1 cellular context compared by ENCODE assay signal in genomic region chr11:67054851-67055523, GRCh38.
TF ChIP-seq lines count a peak whose summit lies in the region.

No MANE protein-coding gene starts in this region.

TF ChIP-seq in K562, 482 proteins besides CTCF, POLR2A, EP300 and RAD21 (continued from another document):
- TF ChIP-seq PBX2 (CRISPR knock-in tag; IDR thresholded peaks at IDR 0.05; ENCODE audit: low read depth): 0 out of 2 replicates have a peak, but pooled peaks have one; percentile 17
- peak; percentile 44 for TF ChIP-seq PBX2 (tag; conservative IDR thresholded peaks at IDR 0.05; ENCODE audit: low read depth)
- TF ChIP-seq MNT (conservative IDR thresholded peaks at IDR 0.05): peak; percentile 70 to 79
- peak; percentile 56; the same call in 1 of the 2 replicates for TF ChIP-seq JUN (IDR thresholded peaks at IDR 0.05; ENCODE audit: borderline replicate concordance, low read depth, low read length)
- no peak for TF ChIP-seq JUN (CRISPR knock-in tag; IDR thresholded peaks at IDR 0.05; ENCODE audit: borderline replicate concordance)
- peak; percentile 70 for TF ChIP-seq MEIS2 (IDR thresholded peaks at IDR 0.05; ENCODE audit: partially characterized antibody)
- TF ChIP-seq TRIM28 (IDR thresholded peaks at IDR 0.05): no peak
- TF ChIP-seq ZNF277 (CRISPR knock-in tag; IDR thresholded peaks at IDR 0.05; ENCODE audit: borderline replicate concordance): no peak
- TF ChIP-seq USF1 (CRISPR knock-in tag; IDR thresholded peaks at IDR 0.05): peak; percentile 51; the same call in 1 of the 2 replicates
- no peak for TF ChIP-seq ZNF589 (CRISPR knock-in tag; IDR thresholded peaks at IDR 0.05; ENCODE audit: low read depth)
- peak; percentile 90 for TF ChIP-seq RFX1 (IDR thresholded peaks at IDR 0.05)
- TF ChIP-seq ZFX (CRISPR knock-in tag; IDR thresholded peaks at IDR 0.05): peak; percentile 13; the same call in 1 of the 2 replicates
- TF ChIP-seq DACH1 (IDR thresholded peaks at IDR 0.05; ENCODE audit: partially characterized antibody): peak; percentile 45
- TF ChIP-seq MBD2 (IDR thresholded peaks at IDR 0.05; ENCODE audit: borderline replicate concordance, low read depth): no peak
- no peak for TF ChIP-seq ZNF143 (CRISPR knock-in tag; IDR thresholded peaks at IDR 0.05)
- TF ChIP-seq CTBP1 (IDR thresholded peaks at IDR 0.05; ENCODE audit: borderline replicate concordance): peak; percentile 84
- peak; percentile 73 for TF ChIP-seq FOSL1 (tag; conservative IDR thresholded peaks at IDR 0.05)
- peak; percentile 39; the same call in 1 of the 2 replicates for TF ChIP-seq ATF7 (IDR thresholded peaks at IDR 0.05)
- no peak for TF ChIP-seq CEBPG (CRISPR knock-in tag; IDR thresholded peaks at IDR 0.05)
- TF ChIP-seq CEBPG (tag; conservative IDR thresholded peaks at IDR 0.05 in 1 of 2, IDR thresholded peaks at IDR 0.05 in 1 of 2): peak; percentile 25 to 66; a peak in 1 of 4 replicates
- no peak for TF ChIP-seq AFF4 (CRISPR knock-in tag; IDR thresholded peaks at IDR 0.05)
- peak; percentile 74 for TF ChIP-seq MXI1 (IDR thresholded peaks at IDR 0.05; ENCODE audit: low read depth, low read length)
